In genomic region chr4:71830497-71831178, GRCh38 we compare ENCODE assay signal across 27 cellular contexts. TPM values are rescaled to one million over a fixed set of nuclear protein-coding genes. Genes with fewer than 3 reads are reported as not detected.
DNase-seq lines count a peak whose midpoint lies in the region; ATAC-seq and TF ChIP-seq lines count a peak whose summit lies in the region.
"Had no signal": no experiment of that assay in that cellular context is flagged by ENCODE, and none has a peak within 500 bp of the region (broad histone marks: within the 10 kb centered on the region; RNA-seq: fewer than 3 reads in every experiment).

No MANE protein-coding gene starts in this region.

- no peak overlapping the region for H3K27ac ChIP-seq in neural progenitor cell
- H3K27ac ChIP-seq: dorsolateral prefrontal cortex, stomach, tibial nerve had no signal

- no peak overlapping the region for H3K9ac ChIP-seq in neural progenitor cell

- peaks cover 16% of the 10 kb centered on the region for H3K4me1 ChIP-seq in neural progenitor cell
- H3K4me1 ChIP-seq: tibial nerve had no signal

- H4K20me1 ChIP-seq in neural progenitor cell (ENCODE audit: low read depth): no peaks in the 10 kb centered on the region

- H3K9me3 ChIP-seq in neural progenitor cell (ENCODE audit: low read depth): no peaks in the 10 kb centered on the region
- H3K9me3 ChIP-seq: stomach, tibial nerve had no signal

- DNase-seq in neural progenitor cell (ENCODE audit: low spot score) (no peak), NCI-H2107 treated with DMSO at 0.1 percent for 48 hours (lab: John Stamatoyannopoulos, UW; ENCODE audit: unreplicated experiment) (no peak)
- DNase-seq in activated effector memory CD4-positive, alpha-beta T cell treated with Interleukin-2 at 50 U/mL for 16 hours: no peak
- DNase-seq in stimulated activated CD4-positive, alpha-beta T cell treated with anti-CD3 and anti-CD28 coated beads, Interleukin-12 subunit alpha, Interleukin-12 subunit beta, amount 100 ng/mL, for 4 hours: no peak
- DNase-seq: activated CD4-positive, alpha-beta T cell treated with anti-CD3 and anti-CD28 coated beads, Interleukin-2, amount 10 ng/mL, durations not matched to agents 7 days and 5 days; CD4-positive, alpha-beta memory T cell; dorsolateral prefrontal cortex; glutamatergic neuron; kidney glomerular epithelial cell; mammary epithelial cell; NCI-H1105; stimulated activated CD4-positive, alpha-beta T cell treated with anti-CD3 and anti-CD28 coated beads, Interleukin-4, amount 100 ng/mL, for 1 hour; stomach; T-helper 17 cell had no signal

- no peak overlapping the region for H3K4me3 Mint-ChIP-seq in neural progenitor cell
- H3K4me3 Mint-ChIP-seq: activated CD4-positive, alpha-beta T cell treated with anti-CD3 and anti-CD28 coated beads, Interleukin-2, amount 10 ng/mL, durations not matched to agents 7 days and 5 days; activated naive CD8-positive, alpha-beta T cell; CD4-positive, alpha-beta memory T cell; central memory CD8-positive, alpha-beta T cell; T-helper 17 cell had no signal

- ATAC-seq in GM19463 (IDR thresholded peaks at IDR 0.05; ENCODE audit: unreplicated experiment) (peak; percentile 76), HG02798 (IDR thresholded peaks at IDR 0.05; ENCODE audit: poor library complexity, unreplicated experiment) (peak; percentile 68), HG03520 (IDR thresholded peaks at IDR 0.05; ENCODE audit: unreplicated experiment) (peak; percentile 80), GM19455 (IDR thresholded peaks at IDR 0.05; ENCODE audit: unreplicated experiment) (no peak)
- ATAC-seq: HepG2, T-helper 17 cell had no signal

- H3K27me3 ChIP-seq in neural progenitor cell: no peaks in the 10 kb centered on the region
- H3K27me3 ChIP-seq: dorsolateral prefrontal cortex, stomach, tibial nerve had no signal

- H3K9me3 Mint-ChIP-seq in neural progenitor cell: no peaks in the 10 kb centered on the region
- H3K9me3 Mint-ChIP-seq: activated CD4-positive, alpha-beta T cell treated with anti-CD3 and anti-CD28 coated beads, Interleukin-2, amount 10 ng/mL, durations not matched to agents 7 days and 5 days; CD4-positive, alpha-beta memory T cell had no signal

- H3K4me2 ChIP-seq in neural progenitor cell: no peak overlapping the region

- no peaks in the 10 kb centered on the region for H3K4me1 Mint-ChIP-seq in neural progenitor cell
- H3K4me1 Mint-ChIP-seq: activated CD4-positive, alpha-beta T cell treated with anti-CD3 and anti-CD28 coated beads, Interleukin-2, amount 10 ng/mL, durations not matched to agents 7 days and 5 days; CD4-positive, alpha-beta memory T cell; central memory CD8-positive, alpha-beta T cell; T-helper 17 cell had no signal

- H3K79me2 ChIP-seq in neural progenitor cell (ENCODE audit: low read depth): no peaks in the 10 kb centered on the region

- H3K27me3 Mint-ChIP-seq in neural progenitor cell (ENCODE audit: insufficient read depth, low read depth): peaks cover 3% of the 10 kb centered on the region
- H3K27me3 Mint-ChIP-seq: activated CD4-positive, alpha-beta T cell treated with anti-CD3 and anti-CD28 coated beads, Interleukin-2, amount 10 ng/mL, durations not matched to agents 7 days and 5 days; activated naive CD8-positive, alpha-beta T cell; CD4-positive, alpha-beta memory T cell; central memory CD8-positive, alpha-beta T cell; T-helper 17 cell had no signal

- H3K36me3 Mint-ChIP-seq in neural progenitor cell: no peaks in the 10 kb centered on the region
- H3K36me3 Mint-ChIP-seq: activated naive CD8-positive, alpha-beta T cell; CD4-positive, alpha-beta memory T cell had no signal

- H3K27ac Mint-ChIP-seq in neural progenitor cell: no peak overlapping the region
- H3K27ac Mint-ChIP-seq: activated CD4-positive, alpha-beta T cell treated with anti-CD3 and anti-CD28 coated beads, Interleukin-2, amount 10 ng/mL, durations not matched to agents 7 days and 5 days; activated naive CD8-positive, alpha-beta T cell; CD4-positive, alpha-beta memory T cell; T-helper 17 cell had no signal

- no peak overlapping the region for H3K4me3 ChIP-seq in neural progenitor cell
- H3K4me3 ChIP-seq: dorsolateral prefrontal cortex, stomach, tibial nerve had no signal

- TF ChIP-seq CTCF in neural progenitor cell (IDR thresholded peaks at IDR 0.05): no peak

- H3K36me3 ChIP-seq in neural progenitor cell: no peaks in the 10 kb centered on the region
- H3K36me3 ChIP-seq: stomach, tibial nerve had no signal

- H2AFZ ChIP-seq in neural progenitor cell (replicated peaks): peak overlapping the region; percentile 70

- H3F3A ChIP-seq in neural progenitor cell (ENCODE audit: low read depth): no peaks in the 10 kb centered on the region

RNA-seq across cellular contexts. Expression of gene GC, which starts 46.8 kb away (rescaled TPM):
- total RNA-seq in neural progenitor cell (ENCODE audit: low replicate concordance): not detected in 2 replicates
- total RNA-seq: activated CD4-positive, alpha-beta T cell treated with anti-CD3 and anti-CD28 coated beads, Interleukin-2, amount 10 ng/mL, durations not matched to agents 7 days and 5 days; astrocyte; CD4-positive, alpha-beta memory T cell; dorsolateral prefrontal cortex; endothelial cell of umbilical vein; mammary epithelial cell; myocyte; NCI-H460; RPMI7951; T-helper 17 cell; tibial nerve had no signal
